Comparison of ENCODE assay signal across 15 cellular contexts in the genomic region with DNA sequence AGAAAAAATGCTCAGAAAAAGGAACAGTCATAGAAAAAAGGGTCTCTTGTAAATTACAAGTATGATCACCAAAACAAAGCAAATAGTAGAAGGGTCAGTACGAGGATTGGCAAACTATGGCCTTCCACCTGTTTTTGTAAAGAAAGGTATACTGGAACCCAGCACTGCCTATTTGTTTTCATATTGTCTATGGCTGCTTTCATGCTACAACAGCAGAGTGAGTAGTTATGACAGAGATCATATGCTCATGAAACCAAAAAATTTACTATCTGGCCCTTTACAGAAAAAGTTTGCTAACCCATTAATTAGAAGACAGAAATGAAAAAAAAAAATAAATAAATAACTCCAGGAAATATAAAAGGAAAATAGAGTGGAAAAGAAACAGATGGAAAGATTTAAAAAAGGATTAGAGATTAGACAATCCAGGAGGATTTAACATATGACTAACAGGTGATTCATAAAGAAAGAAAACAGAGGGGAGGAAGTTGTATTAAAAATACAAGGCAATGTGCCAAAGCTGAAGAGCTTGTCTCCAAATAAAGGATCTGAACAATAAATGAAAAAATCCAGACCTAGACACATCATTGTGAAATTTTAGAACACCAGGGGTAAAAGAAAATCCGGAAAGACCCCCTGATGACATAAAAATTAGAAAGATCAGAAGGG.
DNase-seq lines count a peak whose midpoint lies in the region; ATAC-seq and TF ChIP-seq lines count a peak whose summit lies in the region.
"Had no signal": no experiment of that assay in that cellular context is flagged by ENCODE, and none has a peak within 500 bp of the region (broad histone marks: within the 10 kb centered on the region; RNA-seq: fewer than 3 reads in every experiment).

No MANE protein-coding gene starts in this region.

- intact Hi-C loops in activated CD8-positive, alpha-beta T cell treated with anti-CD3 and anti-CD28 coated beads for 36 hours (cut with micrococcal nuclease): no loop called here
- intact Hi-C loops in sigmoid colon (cut with DNase I): no loop called here

- H3K4me1 Mint-ChIP-seq in mesothelial cell of epicardium: peaks cover 20% of the 10 kb centered on the region
- no peaks in the 10 kb centered on the region for H3K4me1 Mint-ChIP-seq in activated CD8-positive, alpha-beta T cell treated with anti-CD3 and anti-CD28 coated beads for 36 hours (ENCODE audit: low read depth)
- H3K4me1 Mint-ChIP-seq in activated naive CD8-positive, alpha-beta T cell treated with anti-CD3 and anti-CD28 coated beads for 36 hours: no peaks in the 10 kb centered on the region
- H3K4me1 Mint-ChIP-seq: activated T-helper 17 cell treated with anti-CD3 and anti-CD28 coated beads, Interleukin-2, amount 50 U/mL, for 72 hours had no signal

- 37 to 56% methylated on average over 2 of the region's 2 CpGs for WGBS in sigmoid colon, 2 donors

- DNase-seq in DMS153 treated with DMSO at 0.1 percent for 48 hours (lab: John Stamatoyannopoulos, UW; ENCODE audit: unreplicated experiment) (peak; percentile 43), M059J (ENCODE audit: low read depth) (peak; percentile 81), astrocyte of the hippocampus (ENCODE audit: low read depth, low spot score) (peak; percentile 34), mesothelial cell of epicardium (ENCODE audit: low spot score in 2 of 2, unreplicated experiment in 2 of 2) (no peak), sigmoid colon (no peak)
- DNase-seq in activated CD8-positive, alpha-beta T cell treated with anti-CD3 and anti-CD28 coated beads for 36 hours: no peak
- DNase-seq in activated naive CD8-positive, alpha-beta T cell treated with anti-CD3 and anti-CD28 coated beads for 36 hours: no peak
- DNase-seq: colonic mucosa; GDM1; MV-4-11; stimulated activated naive CD8-positive, alpha-beta T cell treated with anti-CD3 and anti-CD28 coated beads, Interleukin-15, Interleukin-2, amounts not matched to agents 100 U/mL and 50 U/mL, for 24 hours had no signal

- H3K4me1 ChIP-seq in sigmoid colon: no peaks in the 10 kb centered on the region
- H3K4me1 ChIP-seq: colonic mucosa had no signal

- POLR2A ChIA-PET in activated CD8-positive, alpha-beta T cell treated with anti-CD3 and anti-CD28 coated beads for 36 hours (lab: Charles Lee): no interaction called here

- CTCF ChIA-PET in activated CD8-positive, alpha-beta T cell treated with anti-CD3 and anti-CD28 coated beads for 36 hours (lab: Charles Lee): no interaction called here

- no peaks in the 10 kb centered on the region for H3K36me3 Mint-ChIP-seq in mesothelial cell of epicardium
- no peaks in the 10 kb centered on the region for H3K36me3 Mint-ChIP-seq in activated CD8-positive, alpha-beta T cell treated with anti-CD3 and anti-CD28 coated beads for 36 hours (ENCODE audit: low read depth)
- H3K36me3 Mint-ChIP-seq in activated naive CD8-positive, alpha-beta T cell treated with anti-CD3 and anti-CD28 coated beads for 36 hours: no peaks in the 10 kb centered on the region
- H3K36me3 Mint-ChIP-seq: natural killer cell treated with Interleukin-12 subunit alpha and Interleukin-12 subunit beta and Interleukin-15 and Interleukin-18, amount 100 ng/mL, for 72 hours had no signal

- peak overlapping the region; percentile 70 for H3K27ac Mint-ChIP-seq in mesothelial cell of epicardium
- no peak overlapping the region for H3K27ac Mint-ChIP-seq in activated CD8-positive, alpha-beta T cell treated with anti-CD3 and anti-CD28 coated beads for 36 hours
- H3K27ac Mint-ChIP-seq in activated naive CD8-positive, alpha-beta T cell treated with anti-CD3 and anti-CD28 coated beads for 36 hours: no peak overlapping the region
- H3K27ac Mint-ChIP-seq: activated T-helper 17 cell treated with anti-CD3 and anti-CD28 coated beads, Interleukin-2, amount 50 U/mL, for 72 hours; natural killer cell treated with Interleukin-12 subunit alpha and Interleukin-12 subunit beta and Interleukin-15 and Interleukin-18, amount 100 ng/mL, for 72 hours had no signal

- no peak overlapping the region for H3K27ac ChIP-seq in sigmoid colon
- H3K27ac ChIP-seq: colonic mucosa had no signal

- ATAC-seq in GM21526 (IDR thresholded peaks at IDR 0.05; ENCODE audit: low FRiP score, unreplicated experiment): no peak
- no peak for ATAC-seq in activated CD8-positive, alpha-beta T cell treated with anti-CD3 and anti-CD28 coated beads for 36 hours
- ATAC-seq: activated T-helper 17 cell treated with anti-CD3 and anti-CD28 coated beads, Interleukin-2, amount 50 U/mL, for 72 hours; natural killer cell treated with Interleukin-12 subunit alpha and Interleukin-12 subunit beta and Interleukin-15 and Interleukin-18, amount 100 ng/mL, for 72 hours; Panc1; stimulated activated naive CD8-positive, alpha-beta T cell treated with anti-CD3 and anti-CD28 coated beads, Interleukin-15, Interleukin-2, amounts not matched to agents 100 U/mL and 50 U/mL, for 24 hours had no signal

- H3K4me3 ChIP-seq in sigmoid colon: no peak overlapping the region
- H3K4me3 ChIP-seq: colonic mucosa had no signal

- H3K27me3 ChIP-seq in sigmoid colon: no peaks in the 10 kb centered on the region
- H3K27me3 ChIP-seq: colonic mucosa had no signal

- TF ChIP-seq POLR2A in sigmoid colon (IDR thresholded peaks at IDR 0.05): no peak

- no peak for TF ChIP-seq CTCF in mesothelial cell of epicardium (IDR thresholded peaks at IDR 0.05; ENCODE audit: unreplicated experiment)
- no peak for TF ChIP-seq CTCF in activated CD8-positive, alpha-beta T cell treated with anti-CD3 and anti-CD28 coated beads for 36 hours (IDR thresholded peaks at IDR 0.05)
- TF ChIP-seq CTCF in sigmoid colon (IDR thresholded peaks at IDR 0.05): no peak

- no peaks in the 10 kb centered on the region for H3K27me3 Mint-ChIP-seq in mesothelial cell of epicardium (ENCODE audit: low read depth)
- H3K27me3 Mint-ChIP-seq in activated CD8-positive, alpha-beta T cell treated with anti-CD3 and anti-CD28 coated beads for 36 hours: no peaks in the 10 kb centered on the region
- peaks cover 5% of the 10 kb centered on the region for H3K27me3 Mint-ChIP-seq in activated naive CD8-positive, alpha-beta T cell treated with anti-CD3 and anti-CD28 coated beads for 36 hours

- H3K9me3 Mint-ChIP-seq in mesothelial cell of epicardium: no peaks in the 10 kb centered on the region
- no peaks in the 10 kb centered on the region for H3K9me3 Mint-ChIP-seq in activated CD8-positive, alpha-beta T cell treated with anti-CD3 and anti-CD28 coated beads for 36 hours
- no peaks in the 10 kb centered on the region for H3K9me3 Mint-ChIP-seq in activated naive CD8-positive, alpha-beta T cell treated with anti-CD3 and anti-CD28 coated beads for 36 hours
- H3K9me3 Mint-ChIP-seq: activated T-helper 17 cell treated with anti-CD3 and anti-CD28 coated beads, Interleukin-2, amount 50 U/mL, for 72 hours; natural killer cell treated with Interleukin-12 subunit alpha and Interleukin-12 subunit beta and Interleukin-15 and Interleukin-18, amount 100 ng/mL, for 72 hours had no signal

- no peaks in the 10 kb centered on the region for H3K36me3 ChIP-seq in sigmoid colon
- H3K36me3 ChIP-seq: colonic mucosa had no signal

- no peak for TF ChIP-seq EP300 in sigmoid colon (IDR thresholded peaks at IDR 0.05)

- no peak overlapping the region for H3K4me3 Mint-ChIP-seq in mesothelial cell of epicardium
- H3K4me3 Mint-ChIP-seq in activated CD8-positive, alpha-beta T cell treated with anti-CD3 and anti-CD28 coated beads for 36 hours: no peak overlapping the region
- no peak overlapping the region for H3K4me3 Mint-ChIP-seq in activated naive CD8-positive, alpha-beta T cell treated with anti-CD3 and anti-CD28 coated beads for 36 hours
- H3K4me3 Mint-ChIP-seq: activated T-helper 17 cell treated with anti-CD3 and anti-CD28 coated beads, Interleukin-2, amount 50 U/mL, for 72 hours; natural killer cell treated with Interleukin-12 subunit alpha and Interleukin-12 subunit beta and Interleukin-15 and Interleukin-18, amount 100 ng/mL, for 72 hours had no signal

- H3K9me3 ChIP-seq in sigmoid colon: no peaks in the 10 kb centered on the region
- H3K9me3 ChIP-seq: colonic mucosa had no signal

Comparison
In these comparisons a context has a peak if more than half of its experiments do, and no peak if none do; other contexts are left out.
1. DNase-seq: peak in DMS153 treated with DMSO at 0.1 percent for 48 hours (single experiment), M059J (single experiment) and astrocyte of the hippocampus (single experiment); none in mesothelial cell of epicardium (0 of 2), activated CD8-positive, alpha-beta T cell treated with anti-CD3 and anti-CD28 coated beads for 36 hours (single experiment), sigmoid colon (single experiment) and activated naive CD8-positive, alpha-beta T cell treated with anti-CD3 and anti-CD28 coated beads for 36 hours (single experiment).